In the genomic region with DNA sequence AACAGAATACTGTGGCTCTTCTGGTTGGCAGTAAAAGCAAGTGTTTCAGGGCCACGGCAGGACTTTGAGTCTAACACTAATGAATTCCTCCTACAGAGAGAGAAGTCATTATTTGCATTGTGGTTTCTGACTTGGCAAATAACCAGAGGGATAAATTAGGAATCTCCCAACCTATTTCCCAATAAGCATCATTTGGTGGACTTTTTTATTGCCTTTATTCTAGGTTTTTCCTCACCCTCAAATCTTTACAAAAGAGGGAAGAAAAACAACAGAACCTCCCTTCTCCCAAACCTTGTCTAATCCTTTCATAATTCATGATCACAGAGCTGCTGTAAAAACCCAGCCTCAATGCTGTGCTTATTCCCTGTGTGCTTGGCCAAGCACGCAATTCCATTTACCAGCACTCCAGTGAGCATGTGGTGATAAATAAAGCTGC, we compare ENCODE assay signal across 1 cellular context.
TF ChIP-seq lines count a peak whose summit lies in the region.

No MANE protein-coding gene starts in this region.

TF ChIP-seq in HepG2, 621 proteins besides CTCF, POLR2A, EP300 and RAD21 (continued from another document):
- TF ChIP-seq, protein P1, sequence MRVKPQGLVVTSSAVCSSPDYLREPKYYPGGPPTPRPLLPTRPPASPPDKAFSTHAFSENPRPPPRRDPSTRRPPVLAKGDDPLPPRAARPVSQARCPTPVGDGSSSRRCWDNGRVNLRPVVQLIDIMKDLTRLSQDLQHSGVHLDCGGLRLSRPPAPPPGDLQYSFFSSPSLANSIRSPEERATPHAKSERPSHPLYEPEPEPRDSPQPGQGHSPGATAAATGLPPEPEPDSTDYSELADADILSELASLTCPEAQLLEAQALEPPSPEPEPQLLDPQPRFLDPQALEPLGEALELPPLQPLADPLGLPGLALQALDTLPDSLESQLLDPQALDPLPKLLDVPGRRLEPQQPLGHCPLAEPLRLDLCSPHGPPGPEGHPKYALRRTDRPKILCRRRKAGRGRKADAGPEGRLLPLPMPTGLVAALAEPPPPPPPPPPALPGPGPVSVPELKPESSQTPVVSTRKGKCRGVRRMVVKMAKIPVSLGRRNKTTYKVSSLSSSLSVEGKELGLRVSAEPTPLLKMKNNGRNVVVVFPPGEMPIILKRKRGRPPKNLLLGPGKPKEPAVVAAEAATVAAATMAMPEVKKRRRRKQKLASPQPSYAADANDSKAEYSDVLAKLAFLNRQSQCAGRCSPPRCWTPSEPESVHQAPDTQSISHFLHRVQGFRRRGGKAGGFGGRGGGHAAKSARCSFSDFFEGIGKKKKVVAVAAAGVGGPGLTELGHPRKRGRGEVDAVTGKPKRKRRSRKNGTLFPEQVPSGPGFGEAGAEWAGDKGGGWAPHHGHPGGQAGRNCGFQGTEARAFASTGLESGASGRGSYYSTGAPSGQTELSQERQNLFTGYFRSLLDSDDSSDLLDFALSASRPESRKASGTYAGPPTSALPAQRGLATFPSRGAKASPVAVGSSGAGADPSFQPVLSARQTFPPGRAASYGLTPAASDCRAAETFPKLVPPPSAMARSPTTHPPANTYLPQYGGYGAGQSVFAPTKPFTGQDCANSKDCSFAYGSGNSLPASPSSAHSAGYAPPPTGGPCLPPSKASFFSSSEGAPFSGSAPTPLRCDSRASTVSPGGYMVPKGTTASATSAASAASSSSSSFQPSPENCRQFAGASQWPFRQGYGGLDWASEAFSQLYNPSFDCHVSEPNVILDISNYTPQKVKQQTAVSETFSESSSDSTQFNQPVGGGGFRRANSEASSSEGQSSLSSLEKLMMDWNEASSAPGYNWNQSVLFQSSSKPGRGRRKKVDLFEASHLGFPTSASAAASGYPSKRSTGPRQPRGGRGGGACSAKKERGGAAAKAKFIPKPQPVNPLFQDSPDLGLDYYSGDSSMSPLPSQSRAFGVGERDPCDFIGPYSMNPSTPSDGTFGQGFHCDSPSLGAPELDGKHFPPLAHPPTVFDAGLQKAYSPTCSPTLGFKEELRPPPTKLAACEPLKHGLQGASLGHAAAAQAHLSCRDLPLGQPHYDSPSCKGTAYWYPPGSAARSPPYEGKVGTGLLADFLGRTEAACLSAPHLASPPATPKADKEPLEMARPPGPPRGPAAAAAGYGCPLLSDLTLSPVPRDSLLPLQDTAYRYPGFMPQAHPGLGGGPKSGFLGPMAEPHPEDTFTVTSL (CRISPR knock-in tag; IDR thresholded peaks at IDR 0.05; ENCODE audit: borderline replicate concordance), result peak; percentile 35; the same call in 1 of the 2 replicates
- TF ChIP-seq NFYC (CRISPR knock-in tag; IDR thresholded peaks at IDR 0.05) (no peak), CBFB (CRISPR knock-in tag; IDR thresholded peaks at IDR 0.05) (0 out of 2 replicates have a peak, but pooled peaks have one; percentile 34), ZNF382 (CRISPR knock-in tag; IDR thresholded peaks at IDR 0.05; ENCODE audit: borderline replicate concordance) (no peak), KDM5B (CRISPR knock-in tag; IDR thresholded peaks at IDR 0.05; ENCODE audit: borderline replicate concordance) (no peak), SOX13 (IDR thresholded peaks at IDR 0.05) (no peak), SOX13 (CRISPR knock-in tag; conservative IDR thresholded peaks at IDR 0.05 in 1 of 2, IDR thresholded peaks at IDR 0.05 in 1 of 2) (peak in 1 of 2 experiments; percentile 51; a peak in 1 of 4 replicates), MIXL1 (CRISPR knock-in tag; IDR thresholded peaks at IDR 0.05) (no peak), ZSCAN29 (CRISPR knock-in tag; conservative IDR thresholded peaks at IDR 0.05) (0 out of 2 replicates have a peak, but pooled peaks have one; percentile 37), ZNF337 (CRISPR knock-in tag; IDR thresholded peaks at IDR 0.05; ENCODE audit: borderline replicate concordance, low read depth) (no peak), CEBPB (IDR thresholded peaks at IDR 0.05; ENCODE audit: borderline replicate concordance, low read depth, low read length) (peak; percentile 77; the same call in 1 of the 2 replicates), YY1 (IDR thresholded peaks at IDR 0.05; ENCODE audit: insufficient read depth, insufficient replicate concordance, low read depth, low read length) (peak; percentile 17), MEIS2 (CRISPR knock-in tag; IDR thresholded peaks at IDR 0.05) (no peak), NCOR1 (IDR thresholded peaks at IDR 0.05; ENCODE audit: borderline replicate concordance, low read length) (peak; percentile 33; the same call in 1 of the 2 replicates), TEAD3 (CRISPR knock-in tag; optimal IDR thresholded peaks at IDR 0.05; ENCODE audit: borderline replicate concordance) (peak; percentile 2), RARA (CRISPR knock-in tag; IDR thresholded peaks at IDR 0.05) (no peak), EHMT2 (IDR thresholded peaks at IDR 0.05; ENCODE audit: borderline replicate concordance, low read depth, low read length) (0 out of 2 replicates have a peak, but pooled peaks have one; percentile 29), HNF4A (CRISPR knock-in tag; IDR thresholded peaks at IDR 0.05) (peak; percentile 50)
- TF ChIP-seq, protein P2, sequence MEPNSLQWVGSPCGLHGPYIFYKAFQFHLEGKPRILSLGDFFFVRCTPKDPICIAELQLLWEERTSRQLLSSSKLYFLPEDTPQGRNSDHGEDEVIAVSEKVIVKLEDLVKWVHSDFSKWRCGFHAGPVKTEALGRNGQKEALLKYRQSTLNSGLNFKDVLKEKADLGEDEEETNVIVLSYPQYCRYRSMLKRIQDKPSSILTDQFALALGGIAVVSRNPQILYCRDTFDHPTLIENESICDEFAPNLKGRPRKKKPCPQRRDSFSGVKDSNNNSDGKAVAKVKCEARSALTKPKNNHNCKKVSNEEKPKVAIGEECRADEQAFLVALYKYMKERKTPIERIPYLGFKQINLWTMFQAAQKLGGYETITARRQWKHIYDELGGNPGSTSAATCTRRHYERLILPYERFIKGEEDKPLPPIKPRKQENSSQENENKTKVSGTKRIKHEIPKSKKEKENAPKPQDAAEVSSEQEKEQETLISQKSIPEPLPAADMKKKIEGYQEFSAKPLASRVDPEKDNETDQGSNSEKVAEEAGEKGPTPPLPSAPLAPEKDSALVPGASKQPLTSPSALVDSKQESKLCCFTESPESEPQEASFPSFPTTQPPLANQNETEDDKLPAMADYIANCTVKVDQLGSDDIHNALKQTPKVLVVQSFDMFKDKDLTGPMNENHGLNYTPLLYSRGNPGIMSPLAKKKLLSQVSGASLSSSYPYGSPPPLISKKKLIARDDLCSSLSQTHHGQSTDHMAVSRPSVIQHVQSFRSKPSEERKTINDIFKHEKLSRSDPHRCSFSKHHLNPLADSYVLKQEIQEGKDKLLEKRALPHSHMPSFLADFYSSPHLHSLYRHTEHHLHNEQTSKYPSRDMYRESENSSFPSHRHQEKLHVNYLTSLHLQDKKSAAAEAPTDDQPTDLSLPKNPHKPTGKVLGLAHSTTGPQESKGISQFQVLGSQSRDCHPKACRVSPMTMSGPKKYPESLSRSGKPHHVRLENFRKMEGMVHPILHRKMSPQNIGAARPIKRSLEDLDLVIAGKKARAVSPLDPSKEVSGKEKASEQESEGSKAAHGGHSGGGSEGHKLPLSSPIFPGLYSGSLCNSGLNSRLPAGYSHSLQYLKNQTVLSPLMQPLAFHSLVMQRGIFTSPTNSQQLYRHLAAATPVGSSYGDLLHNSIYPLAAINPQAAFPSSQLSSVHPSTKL (CRISPR knock-in tag; IDR thresholded peaks at IDR 0.05), result peak; percentile 32; the same call in 1 of the 2 replicates
- TF ChIP-seq, protein P3, sequence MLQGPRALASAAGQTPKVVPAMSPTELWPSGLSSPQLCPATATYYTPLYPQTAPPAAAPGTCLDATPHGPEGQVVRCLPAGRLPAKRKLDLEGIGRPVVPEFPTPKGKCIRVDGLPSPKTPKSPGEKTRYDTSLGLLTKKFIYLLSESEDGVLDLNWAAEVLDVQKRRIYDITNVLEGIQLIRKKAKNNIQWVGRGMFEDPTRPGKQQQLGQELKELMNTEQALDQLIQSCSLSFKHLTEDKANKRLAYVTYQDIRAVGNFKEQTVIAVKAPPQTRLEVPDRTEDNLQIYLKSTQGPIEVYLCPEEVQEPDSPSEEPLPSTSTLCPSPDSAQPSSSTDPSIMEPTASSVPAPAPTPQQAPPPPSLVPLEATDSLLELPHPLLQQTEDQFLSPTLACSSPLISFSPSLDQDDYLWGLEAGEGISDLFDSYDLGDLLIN (CRISPR knock-in tag; IDR thresholded peaks at IDR 0.05; ENCODE audit: borderline replicate concordance), result no peak
- TF ChIP-seq, protein P4, sequence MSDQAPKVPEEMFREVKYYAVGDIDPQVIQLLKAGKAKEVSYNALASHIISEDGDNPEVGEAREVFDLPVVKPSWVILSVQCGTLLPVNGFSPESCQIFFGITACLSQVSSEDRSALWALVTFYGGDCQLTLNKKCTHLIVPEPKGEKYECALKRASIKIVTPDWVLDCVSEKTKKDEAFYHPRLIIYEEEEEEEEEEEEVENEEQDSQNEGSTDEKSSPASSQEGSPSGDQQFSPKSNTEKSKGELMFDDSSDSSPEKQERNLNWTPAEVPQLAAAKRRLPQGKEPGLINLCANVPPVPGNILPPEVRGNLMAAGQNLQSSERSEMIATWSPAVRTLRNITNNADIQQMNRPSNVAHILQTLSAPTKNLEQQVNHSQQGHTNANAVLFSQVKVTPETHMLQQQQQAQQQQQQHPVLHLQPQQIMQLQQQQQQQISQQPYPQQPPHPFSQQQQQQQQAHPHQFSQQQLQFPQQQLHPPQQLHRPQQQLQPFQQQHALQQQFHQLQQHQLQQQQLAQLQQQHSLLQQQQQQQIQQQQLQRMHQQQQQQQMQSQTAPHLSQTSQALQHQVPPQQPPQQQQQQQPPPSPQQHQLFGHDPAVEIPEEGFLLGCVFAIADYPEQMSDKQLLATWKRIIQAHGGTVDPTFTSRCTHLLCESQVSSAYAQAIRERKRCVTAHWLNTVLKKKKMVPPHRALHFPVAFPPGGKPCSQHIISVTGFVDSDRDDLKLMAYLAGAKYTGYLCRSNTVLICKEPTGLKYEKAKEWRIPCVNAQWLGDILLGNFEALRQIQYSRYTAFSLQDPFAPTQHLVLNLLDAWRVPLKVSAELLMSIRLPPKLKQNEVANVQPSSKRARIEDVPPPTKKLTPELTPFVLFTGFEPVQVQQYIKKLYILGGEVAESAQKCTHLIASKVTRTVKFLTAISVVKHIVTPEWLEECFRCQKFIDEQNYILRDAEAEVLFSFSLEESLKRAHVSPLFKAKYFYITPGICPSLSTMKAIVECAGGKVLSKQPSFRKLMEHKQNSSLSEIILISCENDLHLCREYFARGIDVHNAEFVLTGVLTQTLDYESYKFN (CRISPR knock-in tag; conservative IDR thresholded peaks at IDR 0.05), result peak; percentile 66
- TF ChIP-seq, protein P5, sequence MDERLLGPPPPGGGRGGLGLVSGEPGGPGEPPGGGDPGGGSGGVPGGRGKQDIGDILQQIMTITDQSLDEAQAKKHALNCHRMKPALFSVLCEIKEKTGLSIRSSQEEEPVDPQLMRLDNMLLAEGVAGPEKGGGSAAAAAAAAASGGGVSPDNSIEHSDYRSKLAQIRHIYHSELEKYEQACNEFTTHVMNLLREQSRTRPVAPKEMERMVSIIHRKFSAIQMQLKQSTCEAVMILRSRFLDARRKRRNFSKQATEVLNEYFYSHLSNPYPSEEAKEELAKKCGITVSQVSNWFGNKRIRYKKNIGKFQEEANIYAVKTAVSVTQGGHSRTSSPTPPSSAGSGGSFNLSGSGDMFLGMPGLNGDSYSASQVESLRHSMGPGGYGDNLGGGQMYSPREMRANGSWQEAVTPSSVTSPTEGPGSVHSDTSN (CRISPR knock-in tag; IDR thresholded peaks at IDR 0.05), result no peak
- TF ChIP-seq, protein P6, sequence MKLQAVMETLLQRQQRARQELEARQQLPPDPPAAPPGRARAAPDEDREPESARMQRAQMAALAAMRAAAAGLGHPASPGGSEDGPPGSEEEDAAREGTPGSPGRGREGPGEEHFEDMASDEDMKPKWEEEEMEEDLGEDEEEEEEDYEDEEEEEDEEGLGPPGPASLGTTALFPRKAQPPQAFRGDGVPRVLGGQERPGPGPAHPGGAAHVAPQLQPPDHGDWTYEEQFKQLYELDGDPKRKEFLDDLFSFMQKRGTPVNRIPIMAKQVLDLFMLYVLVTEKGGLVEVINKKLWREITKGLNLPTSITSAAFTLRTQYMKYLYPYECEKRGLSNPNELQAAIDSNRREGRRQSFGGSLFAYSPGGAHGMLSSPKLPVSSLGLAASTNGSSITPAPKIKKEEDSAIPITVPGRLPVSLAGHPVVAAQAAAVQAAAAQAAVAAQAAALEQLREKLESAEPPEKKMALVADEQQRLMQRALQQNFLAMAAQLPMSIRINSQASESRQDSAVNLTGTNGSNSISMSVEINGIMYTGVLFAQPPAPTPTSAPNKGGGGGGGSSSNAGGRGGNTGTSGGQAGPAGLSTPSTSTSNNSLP (IDR thresholded peaks at IDR 0.05; ENCODE audit: low read depth, low read length), result 0 out of 2 replicates have a peak, but pooled peaks have one; percentile 54
